Comparison of ENCODE assay signal across 15 cellular contexts in genomic region chr11:2580444-2581050, GRCh38.
A peak's percentile ranks its signal among the peaks of the same experiment; 100 is the strongest.
DNase-seq lines count a peak whose midpoint lies in the region; ATAC-seq, FAIRE-seq and TF ChIP-seq lines count a peak whose summit lies in the region.
"Had no signal": no experiment of that assay in that cellular context is flagged by ENCODE, and none has a peak within 500 bp of the region (broad histone marks: within the 10 kb centered on the region; RNA-seq: fewer than 3 reads in every experiment).

No MANE protein-coding gene starts in this region.

- H3K4me1 Mint-ChIP-seq in natural killer cell treated with Interleukin-12 subunit alpha and Interleukin-12 subunit beta and Interleukin-15 and Interleukin-18, amount 100 ng/mL, for 72 hours (ENCODE audit: low read depth in 2 of 2), result no peaks in the 10 kb centered on the region
- H3K4me1 Mint-ChIP-seq: stimulated activated naive B cell treated with anti-CD40 and anti-IgM and Interleukin-4, amounts not matched to agents 10 μg/mL and 1 μg/mL and 100 μg/mL, for 72 hours had no signal

- H3K36me3 Mint-ChIP-seq in natural killer cell treated with Interleukin-12 subunit alpha and Interleukin-12 subunit beta and Interleukin-15 and Interleukin-18, amount 100 ng/mL, for 72 hours, result no peaks in the 10 kb centered on the region

- H3K23ac ChIP-seq in H1 (ENCODE audit: insufficient read length), result no peak overlapping the region

- H3K27ac Mint-ChIP-seq in natural killer cell treated with Interleukin-12 subunit alpha and Interleukin-12 subunit beta and Interleukin-15 and Interleukin-18, amount 100 ng/mL, for 72 hours, result no peak overlapping the region
- H3K27ac Mint-ChIP-seq: stimulated activated naive B cell treated with anti-CD40 and anti-IgM and Interleukin-4, amounts not matched to agents 10 μg/mL and 1 μg/mL and 100 μg/mL, for 72 hours; T-helper 2 cell treated with Interferon-gamma antibody and Interleukin-4, amounts not matched to agents 5 μg/mL and 100 μg/mL, for 36 hours had no signal

- FAIRE-seq in H1 (lab: Jason Lieb, UNC), result no peak

- no peak for TF ChIP-seq POLR2A in H1 (IDR thresholded peaks at IDR 0.05; ENCODE audit: control extremely low read depth in 1 of 2, low read depth in 2 of 2, low read length in 2 of 2)

- H3K27me3 Mint-ChIP-seq in natural killer cell treated with Interleukin-12 subunit alpha and Interleukin-12 subunit beta and Interleukin-15 and Interleukin-18, amount 100 ng/mL, for 72 hours, result no peaks in the 10 kb centered on the region
- H3K27me3 Mint-ChIP-seq: stimulated activated naive B cell treated with anti-CD40 and anti-IgM and Interleukin-4, amounts not matched to agents 10 μg/mL and 1 μg/mL and 100 μg/mL, for 72 hours had no signal

- H3K9ac ChIP-seq in H1 (replicated peaks in 1 of 4; ENCODE audit: extremely low read depth in 1 of 4, low read depth in 3 of 4, low read length in 3 of 4), result no peak overlapping the region

- H3K27ac ChIP-seq in H1 (ENCODE audit: low read depth, low read length), result no peak overlapping the region
- H3K27ac ChIP-seq in aorta (ENCODE audit: low read depth in 1 of 2, low read length in 2 of 2), result no peak overlapping the region

- H3K4me3 ChIP-seq in H1 (ENCODE audit: extremely low read depth in 1 of 4, insufficient read depth in 2 of 4, low read depth in 3 of 4, low read length in 4 of 4), result no peak overlapping the region
- H3K4me3 ChIP-seq in aorta (ENCODE audit: low read length in 2 of 2), result no peak overlapping the region

- H3K23me2 ChIP-seq in H1 (ENCODE audit: low read depth, low read length), result peaks cover 6% of the 10 kb centered on the region

- H3K36me3 ChIP-seq in H1 (ENCODE audit: control insufficient read depth in 2 of 4, insufficient read depth in 4 of 4, low read length in 3 of 4) (no peaks in the 10 kb centered on the region), aorta (ENCODE audit: control insufficient read depth in 1 of 2, insufficient read depth in 2 of 2, low read length in 1 of 2) (no peaks in the 10 kb centered on the region)

- intact Hi-C loops in aorta (cut with DNase I), result no loop called here

- no peak overlapping the region for H3K4me2 ChIP-seq in H1 (ENCODE audit: insufficient read depth in 1 of 2, low read depth in 2 of 2, low read length in 2 of 2)

- no peak overlapping the region for H3K4ac ChIP-seq in H1 (replicated peaks; ENCODE audit: insufficient read length, low read depth, low read length)

- POLR2A ChIA-PET in H1 (lab: Charles Lee; ENCODE audit: partially characterized antibody), result interaction anchor here (1.3 kb wide), 1 partner anchor 113 kb away, joined by 3 read pairs; no protein-coding TSS in a partner anchor

- H2BK15ac ChIP-seq in H1 (ENCODE audit: low read length), result no peak overlapping the region

- no peak overlapping the region for H2AFZ ChIP-seq in H1 (ENCODE audit: low read length)

- H3K4me1 ChIP-seq in H1 (replicated peaks in 1 of 4; ENCODE audit: control insufficient read depth in 3 of 4, insufficient read depth in 4 of 4, low read length in 3 of 4), result peaks cover 0 to 5% (median 0%) of the 10 kb centered on the region in 4 experiments; a peak in 4 of 7 replicates
- H3K4me1 ChIP-seq in aorta (ENCODE audit: control insufficient read depth in 1 of 2, insufficient read depth in 2 of 2, low read length in 2 of 2), result no peaks in the 10 kb centered on the region

- peak overlapping the region; percentile 9; the same call in 1 of the 2 replicates for H2BK12ac ChIP-seq in H1 (ENCODE audit: low read depth, low read length)

- H3K18ac ChIP-seq in H1 (ENCODE audit: extremely low read depth, low read length), result no peak overlapping the region

- peak; percentile 0 for DNase-seq in stimulated activated CD4-positive, alpha-beta T cell treated with anti-CD3 and anti-CD28 coated beads, Interleukin-1b, Interleukin-23, amount 100 ng/mL, for 48 hours
- no peak for DNase-seq in stimulated activated CD4-positive, alpha-beta T cell treated with anti-CD3 and anti-CD28 coated beads, Interleukin-4, amount 100 ng/mL, for 1 hour
- peak in 1 of 2 experiments; percentile 46 for DNase-seq in H1 (ENCODE audit: low read depth in 1 of 2, low spot score in 2 of 2)
- peak; percentile 53 for DNase-seq in natural killer cell treated with Interleukin-12 subunit alpha and Interleukin-12 subunit beta and Interleukin-15 and Interleukin-18, amount 100 ng/mL, for 72 hours (ENCODE audit: low spot score)
- peak; percentile 48 to 65 for DNase-seq in aorta
- no peak for DNase-seq in cerebellar cortex (ENCODE audit: low spot score)
- no peak for DNase-seq in NCI-H524 treated with DMSO at 0.1 percent for 48 hours (lab: John Stamatoyannopoulos, UW)
- DNase-seq in iPS-NIHi7 (ENCODE audit: extremely low spot score), result no peak
- DNase-seq: amygdala; DMS79; NCI-H1092; NCI-H226; stimulated activated naive B cell treated with anti-CD40 and anti-IgM and Interleukin-4, amounts not matched to agents 10 μg/mL and 1 μg/mL and 100 μg/mL, for 72 hours had no signal

- no peak for TF ChIP-seq EP300 in H1 (IDR thresholded peaks at IDR 0.05; ENCODE audit: borderline replicate concordance in 1 of 2, low read depth in 2 of 2, low read length in 2 of 2)

- no peak overlapping the region for H3K14ac ChIP-seq in H1 (ENCODE audit: insufficient read length)

- no peak overlapping the region for H2AK5ac ChIP-seq in H1 (ENCODE audit: low read depth, low read length)

- no peak overlapping the region for H2BK5ac ChIP-seq in H1 (ENCODE audit: low read depth, low read length)

- CTCF ChIA-PET in H1 (lab: Charles Lee; ENCODE audit: partially characterized antibody), result interaction anchor here (1.5 kb wide), 1 partner anchor 394 kb away, joined by 3 read pairs; no protein-coding TSS in a partner anchor

- no peak overlapping the region for H2BK120ac ChIP-seq in H1 (replicated peaks; ENCODE audit: low read depth, low read length)

- H2BK20ac ChIP-seq in H1 (ENCODE audit: low read length), result no peak overlapping the region

- peak overlapping the region; percentile 63; the same call in 1 of the 2 replicates for H4K8ac ChIP-seq in H1 (ENCODE audit: extremely low read depth, insufficient read depth, low read length)

- H3K27me3 ChIP-seq in H1 (replicated peaks in 1 of 4; ENCODE audit: control insufficient read depth in 3 of 4, extremely low read depth in 1 of 4, insufficient read depth in 3 of 4, low read length in 3 of 4) (peaks cover 9 to 77% (median 48%) of the 10 kb centered on the region in 4 experiments), aorta (ENCODE audit: control insufficient read depth in 1 of 2, insufficient read depth in 2 of 2, low read length in 1 of 2) (no peaks in the 10 kb centered on the region)

- TF ChIP-seq RAD21 in H1 (IDR thresholded peaks at IDR 0.05 in 1 of 2, conservative IDR thresholded peaks at IDR 0.05 in 1 of 2; ENCODE audit: low read depth in 2 of 2, low read length in 2 of 2), result no peak

- no peak for ATAC-seq in natural killer cell treated with Interleukin-12 subunit alpha and Interleukin-12 subunit beta and Interleukin-15 and Interleukin-18, amount 100 ng/mL, for 72 hours
- ATAC-seq in aorta (ENCODE audit: low FRiP score), result no peak
- ATAC-seq: Panc1; stimulated activated naive B cell treated with anti-CD40 and anti-IgM and Interleukin-4, amounts not matched to agents 10 μg/mL and 1 μg/mL and 100 μg/mL, for 72 hours had no signal

- no peak overlapping the region for H4K5ac ChIP-seq in H1 (ENCODE audit: insufficient read length, low read depth, low read length)

- no peaks in the 10 kb centered on the region for H3K9me3 Mint-ChIP-seq in natural killer cell treated with Interleukin-12 subunit alpha and Interleukin-12 subunit beta and Interleukin-15 and Interleukin-18, amount 100 ng/mL, for 72 hours
- H3K9me3 Mint-ChIP-seq: stimulated activated naive B cell treated with anti-CD40 and anti-IgM and Interleukin-4, amounts not matched to agents 10 μg/mL and 1 μg/mL and 100 μg/mL, for 72 hours; T-helper 2 cell treated with Interferon-gamma antibody and Interleukin-4, amounts not matched to agents 5 μg/mL and 100 μg/mL, for 36 hours had no signal

- H4K91ac ChIP-seq in H1 (replicated peaks; ENCODE audit: insufficient read length, low read length), result no peak overlapping the region

- H4K20me1 ChIP-seq in H1 (replicated peaks in 1 of 2; ENCODE audit: control insufficient read depth in 1 of 2, insufficient read depth in 2 of 2, low read length in 2 of 2), result peaks cover 3 to 13% of the 10 kb centered on the region in 2 experiments

- no peak overlapping the region for H3K4me3 Mint-ChIP-seq in natural killer cell treated with Interleukin-12 subunit alpha and Interleukin-12 subunit beta and Interleukin-15 and Interleukin-18, amount 100 ng/mL, for 72 hours
- H3K4me3 Mint-ChIP-seq: stimulated activated naive B cell treated with anti-CD40 and anti-IgM and Interleukin-4, amounts not matched to agents 10 μg/mL and 1 μg/mL and 100 μg/mL, for 72 hours; T-helper 2 cell treated with Interferon-gamma antibody and Interleukin-4, amounts not matched to agents 5 μg/mL and 100 μg/mL, for 36 hours had no signal

- H3K9me3 ChIP-seq in H1 (ENCODE audit: insufficient read depth in 2 of 2, low read depth in 1 of 2, low read length in 1 of 2) (no peaks in the 10 kb centered on the region), aorta (ENCODE audit: control insufficient read depth, low read length) (no peaks in the 10 kb centered on the region)

- 85% methylated on average over 18 of the region's 18 CpGs; no CpG with 5 or more reads in 1 of the 2 experiments for WGBS in H1 (ENCODE audit: extremely low coverage in 1 of 2, insufficient coverage in 1 of 2, insufficient read length in 1 of 2, insufficient replicate concordance in 2 of 2, low coverage in 1 of 2, low lambda C conversion rate in 2 of 2, missing lambda C conversion rate in 1 of 2), 2 experiments
- WGBS in aorta, 2 donors, result 48 to 52% methylated on average over 18 of the region's 18 CpGs

- no peak for TF ChIP-seq CTCF in H1 (IDR thresholded peaks at IDR 0.05; ENCODE audit: control extremely low read depth in 1 of 3, insufficient read depth in 1 of 3, low read depth in 1 of 3, low read length in 3 of 3)

- H3K79me1 ChIP-seq in H1 (ENCODE audit: low read depth, low read length), result no peaks in the 10 kb centered on the region

- no peak overlapping the region for H3K56ac ChIP-seq in H1 (replicated peaks; ENCODE audit: insufficient read length, low read depth, low read length)

- H3K79me2 ChIP-seq in H1 (ENCODE audit: control insufficient read depth in 1 of 2, insufficient read depth in 2 of 2, low read length in 2 of 2), result no peaks in the 10 kb centered on the region

TF ChIP-seq in H1, 55 proteins besides CTCF, POLR2A, EP300 and RAD21 (continues in another document):
- no peak for TF ChIP-seq USF2 (IDR thresholded peaks at IDR 0.05; ENCODE audit: low read length)
- no peak for TF ChIP-seq CHD2 (IDR thresholded peaks at IDR 0.05; ENCODE audit: low read length)
- no peak for TF ChIP-seq MAFK (IDR thresholded peaks at IDR 0.05; ENCODE audit: low read depth, low read length)
- no peak for TF ChIP-seq SP4 (IDR thresholded peaks at IDR 0.05; ENCODE audit: low read length)

Comparison
In these comparisons a context has a peak if more than half of its experiments do, and no peak if none do; other contexts are left out.
1. DNase-seq: peak in stimulated activated CD4-positive, alpha-beta T cell treated with anti-CD3 and anti-CD28 coated beads, Interleukin-1b, Interleukin-23, amount 100 ng/mL, for 48 hours (single experiment), natural killer cell treated with Interleukin-12 subunit alpha and Interleukin-12 subunit beta and Interleukin-15 and Interleukin-18, amount 100 ng/mL, for 72 hours (single experiment) and aorta (2 of 2); none in stimulated activated CD4-positive, alpha-beta T cell treated with anti-CD3 and anti-CD28 coated beads, Interleukin-4, amount 100 ng/mL, for 1 hour (single experiment), cerebellar cortex (single experiment), NCI-H524 treated with DMSO at 0.1 percent for 48 hours (single experiment) and iPS-NIHi7 (single experiment).